ENCODE assay signal across 30 cellular contexts in the genomic region with DNA sequence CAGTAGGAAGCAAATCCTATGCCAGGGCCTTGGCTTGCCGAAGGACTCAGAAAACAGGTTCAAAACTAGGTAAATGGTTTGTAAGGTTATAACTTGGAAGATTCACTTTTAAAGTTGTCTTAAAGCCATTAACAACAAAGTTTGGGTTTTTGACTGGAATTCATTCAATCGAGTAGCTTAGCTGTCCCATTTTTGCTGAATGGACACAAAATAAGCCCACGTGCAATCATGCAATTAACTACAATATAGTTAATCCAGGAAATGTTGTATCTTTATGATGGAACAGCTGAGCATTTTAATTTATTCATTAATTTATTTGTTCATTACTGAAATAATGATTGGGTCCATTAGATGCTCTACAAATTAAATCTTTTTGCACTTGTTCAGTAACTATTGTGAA. TPM values are rescaled to one million over a fixed set of nuclear protein-coding genes. Genes with fewer than 3 reads are reported as not detected.
"Had no signal": no experiment of that assay in that cellular context is flagged by ENCODE, and none has a peak within 500 bp of the region (broad histone marks: within the 10 kb centered on the region; RNA-seq: fewer than 3 reads in every experiment).

No MANE protein-coding gene starts in this region.

- H2AFZ ChIP-seq: hepatocyte had no signal

- H3K36me3 ChIP-seq: colonic mucosa, esophagus muscularis mucosa, esophagus squamous epithelium, gastrocnemius medialis, gastroesophageal sphincter, heart left ventricle, heart right ventricle had no signal

- H3K79me2 ChIP-seq: hepatocyte had no signal

- DNase-seq: colonic mucosa; cortex of kidney; dermis blood vessel endothelial cell; dorsolateral prefrontal cortex; effector CD4-positive, alpha-beta T cell; effector CD8-positive, alpha-beta T cell; effector memory CD4-positive, alpha-beta T cell; effector memory CD8-positive, alpha-beta T cell; endodermal cell; erythroblast; esophagus squamous epithelium; foreskin fibroblast; foreskin keratinocyte; foreskin melanocyte; gastrocnemius medialis; glutamatergic neuron; head of caudate nucleus; heart left ventricle; heart right ventricle had no signal

- H3K27me3 ChIP-seq: colonic mucosa, dorsolateral prefrontal cortex, esophagus squamous epithelium, foreskin keratinocyte, gastrocnemius medialis, heart left ventricle, heart right ventricle, hepatocyte had no signal

- H3K4me3 ChIP-seq: colonic mucosa, coronary artery, dorsolateral prefrontal cortex, esophagus muscularis mucosa, esophagus squamous epithelium, gastrocnemius medialis, gastroesophageal sphincter, heart left ventricle, heart right ventricle, hepatocyte had no signal

- H3K9me3 ChIP-seq: colonic mucosa, esophagus muscularis mucosa, esophagus squamous epithelium, gastrocnemius medialis, gastroesophageal sphincter, heart left ventricle, heart right ventricle had no signal

- H3K27ac ChIP-seq: colonic mucosa, coronary artery, dorsolateral prefrontal cortex, epithelial cell of prostate, esophagus muscularis mucosa, esophagus squamous epithelium, foreskin keratinocyte, gastrocnemius medialis, gastroesophageal sphincter, heart left ventricle, heart right ventricle, hepatocyte had no signal

- H3K4me1 ChIP-seq: colonic mucosa, gastrocnemius medialis, heart left ventricle, heart right ventricle had no signal

- H3K4me2 ChIP-seq: hepatocyte had no signal

- FAIRE-seq: endometrium, endothelial cell of umbilical vein, frontal cortex had no signal

- ATAC-seq: effector memory CD8-positive, alpha-beta T cell; esophagus mucosa; foreskin keratinocyte; gastrocnemius medialis; gastroesophageal sphincter; heart left ventricle; heart right ventricle had no signal

RNA-seq across cellular contexts. Expression of a gene that starts 18.3 kb away (rescaled TPM):
- total RNA-seq: dermis microvascular lymphatic vessel endothelial cell, epithelial cell of proximal tubule had no signal
